10 cellular contexts compared by ENCODE assay signal in the genomic region with DNA sequence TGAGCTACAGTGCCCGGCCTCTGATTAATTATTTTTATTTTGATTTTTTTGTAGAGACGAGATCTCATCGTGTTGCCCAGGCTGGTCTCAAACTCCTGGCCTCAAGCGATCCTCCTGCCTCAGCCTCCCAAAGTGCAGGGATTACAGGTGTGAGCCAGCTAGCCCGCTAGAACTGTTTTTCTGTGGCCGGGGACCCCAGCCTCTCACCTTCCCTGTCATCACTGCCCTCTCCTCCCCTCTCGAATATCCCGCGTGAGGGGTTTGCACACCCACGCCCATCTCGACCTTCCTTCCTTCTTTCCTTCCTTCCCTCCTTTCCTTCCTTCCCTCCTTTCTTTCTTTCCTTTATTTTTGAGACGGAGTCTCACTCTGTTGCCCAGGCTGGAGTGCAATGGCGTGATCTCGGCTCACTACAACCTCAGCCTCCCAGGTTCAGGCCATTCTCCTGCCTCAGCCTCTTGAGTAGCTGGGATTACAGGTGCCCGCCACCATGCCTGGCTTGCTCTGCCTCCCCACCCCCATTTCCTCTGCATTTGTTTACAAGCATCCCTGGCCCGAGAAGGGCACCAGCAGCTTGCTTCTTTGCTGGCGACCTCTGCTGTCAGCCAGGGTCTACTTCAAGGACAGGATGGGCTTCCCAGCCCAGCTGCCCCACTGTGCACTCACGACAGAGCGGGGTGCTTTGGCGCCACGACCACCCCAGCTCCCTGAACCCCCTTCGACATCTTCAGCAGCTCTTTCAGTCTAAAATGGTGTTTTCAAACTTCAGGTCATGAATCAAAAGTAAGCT. TPM values are rescaled to one million over a fixed set of nuclear protein-coding genes. Genes with fewer than 3 reads are reported as not detected.
A peak's percentile ranks its signal among the peaks of the same experiment; 100 is the strongest.
DNase-seq lines count a peak whose midpoint lies in the region; ATAC-seq, FAIRE-seq and TF ChIP-seq lines count a peak whose summit lies in the region.
"Had no signal": no experiment of that assay in that cellular context is flagged by ENCODE, and none has a peak within 500 bp of the region (broad histone marks: within the 10 kb centered on the region; RNA-seq: fewer than 3 reads in every experiment).

No MANE protein-coding gene starts in this region.

- no peaks in the 10 kb centered on the region for H3K9me3 ChIP-seq in K562 (replicated peaks; ENCODE audit: control insufficient read depth, insufficient read depth, low read depth, low read length)
- no peaks in the 10 kb centered on the region for H3K9me3 ChIP-seq in smooth muscle cell (replicated peaks; ENCODE audit: low read depth)
- no peaks in the 10 kb centered on the region for H3K9me3 ChIP-seq in left lung
- H3K9me3 ChIP-seq: thoracic aorta had no signal

- H3K27me3 ChIP-seq in K562 (ENCODE audit: control insufficient read depth in 2 of 2, insufficient read depth in 2 of 2, low read length in 2 of 2), result no peaks in the 10 kb centered on the region
- H3K27me3 ChIP-seq in smooth muscle cell (ENCODE audit: low read depth), result no peaks in the 10 kb centered on the region
- H3K27me3 ChIP-seq in left lung, result no peaks in the 10 kb centered on the region

- intact Hi-C loops in K562 (cut with micrococcal nuclease) (no loop called here), left lung (cut with DNase I) (loop anchor here in 1 of 2 donors (10.0 kb wide), 1 partner anchor 152 kb away; a partner anchor contains a TSS)

- ATAC-seq in activated naive CD8-positive, alpha-beta T cell treated with anti-CD3 and anti-CD28 coated beads, Interleukin-2, amount 50 U/mL, for 24 hours, result no peak
- ATAC-seq in K562 (no peak), left lung (no peak), GM21786 (IDR thresholded peaks at IDR 0.05; ENCODE audit: unreplicated experiment) (no peak)

- TF ChIP-seq EP300 in K562 (IDR thresholded peaks at IDR 0.05; ENCODE audit: low read length), result no peak

- H3F3A ChIP-seq in smooth muscle cell (ENCODE audit: low read depth), result peaks cover 14% of the 10 kb centered on the region

- no TSS peak for BruUV-seq in K562 (replicated peaks; lab: Mats Ljungman, UMichigan)

- H3K9ac ChIP-seq in K562 (ENCODE audit: insufficient read depth in 1 of 2, low read depth in 2 of 2, low read length in 2 of 2) (no peak overlapping the region), smooth muscle cell (ENCODE audit: low read depth) (no peak overlapping the region)

- WGBS in K562 (ENCODE audit: insufficient coverage, low coverage, missing lambda C conversion rate), result 35% methylated on average over 11 of the region's 22 CpGs
- 71% methylated on average over 22 of the region's 22 CpGs for WGBS in smooth muscle cell (ENCODE audit: low lambda C conversion rate)

- CTCF ChIA-PET in K562 (lab: Yijun Ruan, JAX; ENCODE audit: low intra/inter-chr PET ratio), result no interaction called here

- H2AFZ ChIP-seq in K562 (ENCODE audit: low read depth, low read length) (no peak overlapping the region), smooth muscle cell (ENCODE audit: low read depth) (no peak overlapping the region)

- H3K4me1 ChIP-seq in K562 (replicated peaks in 1 of 2; ENCODE audit: control insufficient read depth in 2 of 2, insufficient read depth in 2 of 2, low read length in 2 of 2) (peaks cover 12 to 40% of the 10 kb centered on the region in 2 experiments; a peak in 4 of 5 replicates), smooth muscle cell (ENCODE audit: low read depth) (no peaks in the 10 kb centered on the region), left lung (peaks cover 0 to 34% of the 10 kb centered on the region in 2 donors)

- H3K4me3 ChIP-seq in K562, result no peak overlapping the region
- no peak overlapping the region for H3K4me3 ChIP-seq in smooth muscle cell
- H3K4me3 ChIP-seq in left lung, result no peak overlapping the region
- H3K4me3 ChIP-seq: thoracic aorta had no signal

- no peaks in the 10 kb centered on the region for H3K36me3 ChIP-seq in K562 (ENCODE audit: control insufficient read depth, insufficient read depth, low read length)
- no peaks in the 10 kb centered on the region for H3K36me3 ChIP-seq in smooth muscle cell (ENCODE audit: low read depth)
- no peaks in the 10 kb centered on the region for H3K36me3 ChIP-seq in left lung
- H3K36me3 ChIP-seq: thoracic aorta had no signal

- peaks cover 42% of the 10 kb centered on the region for H3K4me1 Mint-ChIP-seq in activated naive CD8-positive, alpha-beta T cell treated with anti-CD3 and anti-CD28 coated beads, Interleukin-2, amount 50 U/mL, for 24 hours
- H3K4me1 Mint-ChIP-seq in activated naive CD8-positive, alpha-beta T cell treated with anti-CD3 and anti-CD28 coated beads for 36 hours, result peaks cover 21% of the 10 kb centered on the region

- peak overlapping the region; percentile 46 for H3K27ac Mint-ChIP-seq in activated naive CD8-positive, alpha-beta T cell treated with anti-CD3 and anti-CD28 coated beads, Interleukin-2, amount 50 U/mL, for 24 hours
- no peak overlapping the region for H3K27ac Mint-ChIP-seq in activated naive CD8-positive, alpha-beta T cell treated with anti-CD3 and anti-CD28 coated beads for 36 hours

- no peak for FAIRE-seq in K562 (lab: Jason Lieb, UNC)

- no peak for DNase-seq in activated naive CD8-positive, alpha-beta T cell treated with anti-CD3 and anti-CD28 coated beads, Interleukin-2, amount 50 U/mL, for 24 hours
- no peak for DNase-seq in activated naive CD8-positive, alpha-beta T cell treated with anti-CD3 and anti-CD28 coated beads for 36 hours
- DNase-seq in NCI-H1092 treated with DMSO at 0.1 percent for 48 hours (lab: John Stamatoyannopoulos, UW), result peak; percentile 24
- peak in 1 of 4 experiments; percentile 17 for DNase-seq in K562 (ENCODE audit: extremely low read depth in 1 of 4, low spot score in 3 of 4)
- no peak for DNase-seq in smooth muscle cell (lab: John Stamatoyannopoulos, UW; ENCODE audit: unreplicated experiment)
- DNase-seq in left lung, result no peak
- no peak for DNase-seq in NCI-H187 (lab: John Stamatoyannopoulos, UW)
- DNase-seq: activated CD8-positive, alpha-beta memory T cell treated with anti-CD3 and anti-CD28 coated beads, Interleukin-2, amount 50 U/mL, for 48 hours had no signal

- H3K79me2 ChIP-seq in K562 (ENCODE audit: control insufficient read depth, insufficient read depth, low read length), result peaks cover 3% of the 10 kb centered on the region; the same call in 2 of the 3 replicates
- H3K79me2 ChIP-seq in smooth muscle cell (ENCODE audit: low read depth), result no peaks in the 10 kb centered on the region

- H3K9me3 Mint-ChIP-seq in activated naive CD8-positive, alpha-beta T cell treated with anti-CD3 and anti-CD28 coated beads, Interleukin-2, amount 50 U/mL, for 24 hours, result no peaks in the 10 kb centered on the region
- H3K9me3 Mint-ChIP-seq in activated naive CD8-positive, alpha-beta T cell treated with anti-CD3 and anti-CD28 coated beads for 36 hours, result no peaks in the 10 kb centered on the region

- no peak overlapping the region for H3K27ac ChIP-seq in K562 (ENCODE audit: extremely low read depth, low read depth, low read length)
- H3K27ac ChIP-seq in smooth muscle cell (ENCODE audit: low read depth), result no peak overlapping the region
- H3K27ac ChIP-seq in left lung, result no peak overlapping the region
- H3K27ac ChIP-seq: thoracic aorta had no signal

- no peak overlapping the region for H3K4me3 Mint-ChIP-seq in activated naive CD8-positive, alpha-beta T cell treated with anti-CD3 and anti-CD28 coated beads, Interleukin-2, amount 50 U/mL, for 24 hours
- H3K4me3 Mint-ChIP-seq in activated naive CD8-positive, alpha-beta T cell treated with anti-CD3 and anti-CD28 coated beads for 36 hours, result no peak overlapping the region

- H3K36me3 Mint-ChIP-seq in activated naive CD8-positive, alpha-beta T cell treated with anti-CD3 and anti-CD28 coated beads, Interleukin-2, amount 50 U/mL, for 24 hours (ENCODE audit: low read depth), result no peaks in the 10 kb centered on the region
- no peaks in the 10 kb centered on the region for H3K36me3 Mint-ChIP-seq in activated naive CD8-positive, alpha-beta T cell treated with anti-CD3 and anti-CD28 coated beads for 36 hours

- TF ChIP-seq POLR2A in K562 (conservative IDR thresholded peaks at IDR 0.05), result no peak

- TF ChIP-seq CTCF in K562 (IDR thresholded peaks at IDR 0.05 in 2 of 3, conservative IDR thresholded peaks at IDR 0.05 in 1 of 3; ENCODE audit: insufficient read depth in 2 of 3, low read depth in 1 of 3, low read length in 3 of 3) (peak in 2 of 3 experiments; percentile 23 to 26; a peak in 1 of 6 replicates), smooth muscle cell (IDR thresholded peaks at IDR 0.05; ENCODE audit: borderline replicate concordance, insufficient read depth, poor library complexity, severe bottlenecking) (peak; percentile 9), left lung (IDR thresholded peaks at IDR 0.05) (no peak)

- H3K4me2 ChIP-seq in K562 (ENCODE audit: insufficient read depth, low read length) (no peak overlapping the region), smooth muscle cell (no peak overlapping the region)

- TF ChIP-seq RAD21 in K562 (CRISPR knock-in tag; conservative IDR thresholded peaks at IDR 0.05 in 1 of 2, IDR thresholded peaks at IDR 0.05 in 1 of 2), result no peak

- POLR2A ChIA-PET in K562 (lab: Yijun Ruan, JAX), result interaction anchor here (1.2 kb wide), 1 partner anchor 10 kb away, joined by 3 read pairs; no protein-coding TSS in a partner anchor

- in situ Hi-C loops in K562 (cut with MboI), result no loop called here

- H3K9me1 ChIP-seq in K562 (ENCODE audit: control insufficient read depth, insufficient read depth, low read length), result no peaks in the 10 kb centered on the region

- no peaks in the 10 kb centered on the region for H3K27me3 Mint-ChIP-seq in activated naive CD8-positive, alpha-beta T cell treated with anti-CD3 and anti-CD28 coated beads, Interleukin-2, amount 50 U/mL, for 24 hours
- no peaks in the 10 kb centered on the region for H3K27me3 Mint-ChIP-seq in activated naive CD8-positive, alpha-beta T cell treated with anti-CD3 and anti-CD28 coated beads for 36 hours

- H4K20me1 ChIP-seq in K562 (replicated peaks; ENCODE audit: control insufficient read depth, insufficient read depth, low read length), result no peaks in the 10 kb centered on the region
- no peaks in the 10 kb centered on the region for H4K20me1 ChIP-seq in smooth muscle cell (ENCODE audit: low read depth)

RNA-seq across cellular contexts. Expression of a gene that starts 4.3 kb away (rescaled TPM):
- total RNA-seq in activated naive CD8-positive, alpha-beta T cell treated with anti-CD3 and anti-CD28 coated beads for 36 hours, result 10 to 100 TPM; 39.2 to 39.6 TPM
- total RNA-seq in K562 (2011; cell fraction: chromatin; rRNA removed; ENCODE audit: low replicate concordance), result 42.1 and 44.1 TPM in 2 replicates
- total RNA-seq in K562 (2011; cell fraction: nucleolus; rRNA removed), result 22.5 and 22.8 TPM in 2 replicates
- total RNA-seq in K562 (2011; cell fraction: nucleoplasm; rRNA removed), result 25.0 and 25.2 TPM in 2 replicates
- total RNA-seq in K562 (2014; rRNA removed) (8.1 and 11.4 TPM in 2 replicates), K562 (2014; rRNA removed; fragmentation: Illumina TruSeq; extraction: Trizol) (9.1 and 9.9 TPM in 2 replicates), K562 (2015; rRNA removed; fragmentation: Illumina TruSeq; extraction: Trizol) (7.4 and 9.9 TPM in 2 replicates), K562 (2021) (20.7 and 21.3 TPM in 2 replicates), smooth muscle cell (10.8 and 24.6 TPM in 2 replicates), left lung (10 to 100 TPM; 20.8 to 25.1 TPM)
- polyA plus RNA-seq in K562 (2011; rRNA removed) (13.6 and 15.3 TPM in 2 replicates), K562 (2014; fragmentation: Illumina TruSeq; extraction: Trizol) (10.7 and 11.5 TPM in 2 replicates), K562 (2014; fragmentation: Nextera tagmentation; extraction: Ambion mirVana) (under 1 TPM; 0.52 to 0.57 TPM), K562 (2014; rRNA removed) (12.1 and 15.3 TPM in 2 replicates), smooth muscle cell (9.4 and 13.1 TPM in 2 replicates)
- 9.6 and 13.1 TPM in 2 replicates for polyA plus RNA-seq in K562 (2011; cell fraction: cytosol; rRNA removed)
- polyA plus RNA-seq in K562 (2011; cell fraction: nucleus; rRNA removed), result 14.3 and 18.4 TPM in 2 replicates
- 7.7 and 9.8 TPM in 2 replicates for polyA plus RNA-seq in K562 (2012)
- polyA minus RNA-seq in K562 (2011; rRNA and poly(A)+ RNA removed), result 40.9 and 41.5 TPM in 2 replicates
- polyA minus RNA-seq in K562 (2011; cell fraction: cytosol; rRNA and poly(A)+ RNA removed), result 12.6 and 14.8 TPM in 2 replicates
- polyA minus RNA-seq in K562 (2011; cell fraction: nucleus; rRNA and poly(A)+ RNA removed), result 6.6 and 12.8 TPM in 2 replicates

Comparison
In these comparisons a context has a peak if more than half of its experiments do, and no peak if none do; other contexts are left out.
1. CTCF ChIP-seq: peak in K562 (2 of 3) and smooth muscle cell (single experiment); none in left lung (0 of 2).